In genomic region chr5:80326468-80326867, GRCh38 we compare ENCODE assay signal across 19 cellular contexts. TPM values are rescaled to one million over a fixed set of nuclear protein-coding genes. Genes with fewer than 3 reads are reported as not detected.
DNase-seq lines count a peak whose midpoint lies in the region; ATAC-seq and TF ChIP-seq lines count a peak whose summit lies in the region.
"Had no signal": no experiment of that assay in that cellular context is flagged by ENCODE, and none has a peak within 500 bp of the region (broad histone marks: within the 10 kb centered on the region; RNA-seq: fewer than 3 reads in every experiment).

No MANE protein-coding gene starts in this region.

- H3K4ac ChIP-seq in neuronal stem cell (ENCODE audit: low read length) = no peak overlapping the region

- H3K4me3 ChIP-seq in BE2C (ENCODE audit: low read depth, low read length) (no peak overlapping the region), neuronal stem cell (ENCODE audit: low read length in 2 of 2) (no peak overlapping the region)
- H3K4me3 ChIP-seq: A549, BLaER1, GM12878, GM23248, HAP-1 had no signal

- H3K9me3 ChIP-seq in BE2C (no peaks in the 10 kb centered on the region), neuronal stem cell (replicated peaks in 1 of 2; ENCODE audit: control insufficient read depth in 2 of 2, insufficient read depth in 1 of 2, low read depth in 1 of 2, low read length in 2 of 2) (no peaks in the 10 kb centered on the region)
- H3K9me3 ChIP-seq: A549, BLaER1, HAP-1 had no signal

- H3K23ac ChIP-seq in neuronal stem cell (ENCODE audit: low read depth, low read length, poor library complexity) = no peak overlapping the region

- ATAC-seq in SK-N-SH treated with all-trans-retinoic acid at 6 μM for 48 hours = no peak; the same call in 2 of the 3 replicates
- no peak for ATAC-seq in GM21515 (IDR thresholded peaks at IDR 0.05; ENCODE audit: unreplicated experiment)
- ATAC-seq in GM18909 (IDR thresholded peaks at IDR 0.05; ENCODE audit: poor library complexity, unreplicated experiment) = no peak
- ATAC-seq: A549, GM12878 had no signal

- H3K4me2 ChIP-seq in neuronal stem cell (ENCODE audit: insufficient read depth, low read length, poor library complexity, severe bottlenecking) = no peak overlapping the region
- H3K4me2 ChIP-seq: A549, BLaER1 had no signal

- no peak overlapping the region for H3K9ac ChIP-seq in neuronal stem cell (ENCODE audit: low read depth, low read length, poor library complexity)
- H3K9ac ChIP-seq: BLaER1, GM23248 had no signal

- H3K14ac ChIP-seq in neuronal stem cell (ENCODE audit: low read length) = no peak overlapping the region

- no peak overlapping the region for H4K8ac ChIP-seq in neuronal stem cell (ENCODE audit: low read depth, low read length)

- H2BK120ac ChIP-seq in neuronal stem cell (ENCODE audit: low read depth, low read length) = no peak overlapping the region

- H3K4me1 ChIP-seq in BE2C = peaks cover 12% of the 10 kb centered on the region
- peaks cover 0 to 2% of the 10 kb centered on the region in 2 donors for H3K4me1 ChIP-seq in neuronal stem cell (ENCODE audit: control insufficient read depth in 2 of 2, insufficient read depth in 1 of 2, low read depth in 1 of 2, low read length in 2 of 2)
- H3K4me1 ChIP-seq: A549, BLaER1, HAP-1 had no signal

- DNase-seq in BE2C (peak; percentile 27), NCI-H82 (lab: John Stamatoyannopoulos, UW) (peak; percentile 35), neuronal stem cell (ENCODE audit: low spot score) (no peak), T-helper 9 cell (no peak)
- DNase-seq: AML-193; CD4-positive, alpha-beta memory T cell; DMS153; DMS79; GF-D8; GM23248 had no signal

- H4K91ac ChIP-seq in neuronal stem cell (ENCODE audit: low read depth, low read length, poor library complexity) = no peak overlapping the region

- no CpG with 5 or more reads among the region's 1 CpG for WGBS in neuronal stem cell (ENCODE audit: extremely low coverage in 2 of 2, insufficient read length in 2 of 2, insufficient replicate concordance in 1 of 2), 2 donors

- H3K36me3 ChIP-seq in BE2C = no peaks in the 10 kb centered on the region
- H3K36me3 ChIP-seq in neuronal stem cell (replicated peaks in 1 of 2; ENCODE audit: control insufficient read depth in 2 of 2, insufficient read depth in 2 of 2, low read length in 2 of 2) = no peaks in the 10 kb centered on the region
- H3K36me3 ChIP-seq: BLaER1, HAP-1 had no signal

- no peak overlapping the region for H2BK5ac ChIP-seq in neuronal stem cell (ENCODE audit: low read length)

- H2AFZ ChIP-seq in neuronal stem cell (ENCODE audit: low read length) = peak overlapping the region; percentile 4
- H2AFZ ChIP-seq: GM23248 had no signal

- no peak overlapping the region for H2AK5ac ChIP-seq in neuronal stem cell (ENCODE audit: low read depth, low read length)

- no peak overlapping the region for H3K27ac ChIP-seq in neuronal stem cell (replicated peaks; ENCODE audit: low read length)
- H3K27ac ChIP-seq: 22Rv1, A549, BLaER1, GM23248 had no signal

- no peaks in the 10 kb centered on the region for H3K79me1 ChIP-seq in neuronal stem cell (ENCODE audit: low read depth, low read length)

- no peak for TF ChIP-seq CTCF in BE2C (IDR thresholded peaks at IDR 0.05; ENCODE audit: low read depth, low read length)

- H2BK12ac ChIP-seq in neuronal stem cell (ENCODE audit: low read length) = no peak overlapping the region

- H3K27me3 ChIP-seq in BE2C (no peaks in the 10 kb centered on the region), neuronal stem cell (ENCODE audit: control insufficient read depth in 3 of 3, insufficient read depth in 3 of 3, low read depth in 1 of 3, low read length in 3 of 3) (no peaks in the 10 kb centered on the region)
- H3K27me3 ChIP-seq: BLaER1 had no signal

- no peak overlapping the region for H2BK15ac ChIP-seq in neuronal stem cell (ENCODE audit: low read length)

- H3K18ac ChIP-seq in neuronal stem cell (ENCODE audit: low read length) = no peak overlapping the region

TF ChIP-seq in SK-N-SH treated with all-trans-retinoic acid at 6 μM for 48 hours, 23 proteins besides CTCF, POLR2A, EP300 and RAD21 (continues in another document):
- TF ChIP-seq ZNF8 (CRISPR knock-in tag; IDR thresholded peaks at IDR 0.05) = 0 out of 2 replicates have a peak, but pooled peaks have one; percentile 27
- no peak for TF ChIP-seq ZFP30 (CRISPR knock-in tag; IDR thresholded peaks at IDR 0.05)
- no peak for TF ChIP-seq OSR1 (CRISPR knock-in tag; IDR thresholded peaks at IDR 0.05)
- no peak for TF ChIP-seq POU6F1 (CRISPR knock-in tag; IDR thresholded peaks at IDR 0.05; ENCODE audit: borderline replicate concordance, low read depth)
- no peak for TF ChIP-seq CREB5 (CRISPR knock-in tag; IDR thresholded peaks at IDR 0.05; ENCODE audit: low read depth)
- TF ChIP-seq BACH2 (CRISPR knock-in tag; IDR thresholded peaks at IDR 0.05; ENCODE audit: borderline replicate concordance) = no peak
- TF ChIP-seq ZC3H10 (CRISPR knock-in tag; IDR thresholded peaks at IDR 0.05) = no peak
- no peak for TF ChIP-seq PATZ1 (CRISPR knock-in tag; IDR thresholded peaks at IDR 0.05; ENCODE audit: borderline replicate concordance)
- TF ChIP-seq ZFP3 (CRISPR knock-in tag; IDR thresholded peaks at IDR 0.05) = no peak
- TF ChIP-seq TCF4 (CRISPR knock-in tag; IDR thresholded peaks at IDR 0.05; ENCODE audit: borderline replicate concordance) = peak; percentile 24; the same call in 1 of the 2 replicates
- no peak for TF ChIP-seq ESRRG (CRISPR knock-in tag; IDR thresholded peaks at IDR 0.05)
- TF ChIP-seq CSDC2 (CRISPR knock-in tag; IDR thresholded peaks at IDR 0.05) = no peak
- TF ChIP-seq PPARA (CRISPR knock-in tag; IDR thresholded peaks at IDR 0.05; ENCODE audit: borderline replicate concordance) = no peak
- no peak for TF ChIP-seq TSHZ2 (CRISPR knock-in tag; IDR thresholded peaks at IDR 0.05)
- no peak for TF ChIP-seq ZNF565 (CRISPR knock-in tag; conservative IDR thresholded peaks at IDR 0.05; ENCODE audit: low read depth)

RNA-seq across cellular contexts. Expression of gene SPZ1, which starts 6.7 kb away (rescaled TPM):
- not detected for polyA plus RNA-seq in BE2C (2012; ENCODE audit: insufficient read depth, insufficient read length, low read depth)
- not detected for polyA plus RNA-seq in neuronal stem cell (2013, experiment 1 of 2)
- polyA plus RNA-seq in neuronal stem cell (2013, experiment 2 of 2) = not detected
- polyA plus RNA-seq: A549; CD14-positive monocyte; CD4-positive, alpha-beta memory T cell; GM12878; GM23248 had no signal

Comparison
In these comparisons a context has a peak if more than half of its experiments do, and no peak if none do; other contexts are left out.
1. DNase-seq: peak in BE2C (single experiment) and NCI-H82 (single experiment); none in neuronal stem cell (single experiment) and T-helper 9 cell (single experiment).